25 cellular contexts compared by ENCODE assay signal in the genomic region with DNA sequence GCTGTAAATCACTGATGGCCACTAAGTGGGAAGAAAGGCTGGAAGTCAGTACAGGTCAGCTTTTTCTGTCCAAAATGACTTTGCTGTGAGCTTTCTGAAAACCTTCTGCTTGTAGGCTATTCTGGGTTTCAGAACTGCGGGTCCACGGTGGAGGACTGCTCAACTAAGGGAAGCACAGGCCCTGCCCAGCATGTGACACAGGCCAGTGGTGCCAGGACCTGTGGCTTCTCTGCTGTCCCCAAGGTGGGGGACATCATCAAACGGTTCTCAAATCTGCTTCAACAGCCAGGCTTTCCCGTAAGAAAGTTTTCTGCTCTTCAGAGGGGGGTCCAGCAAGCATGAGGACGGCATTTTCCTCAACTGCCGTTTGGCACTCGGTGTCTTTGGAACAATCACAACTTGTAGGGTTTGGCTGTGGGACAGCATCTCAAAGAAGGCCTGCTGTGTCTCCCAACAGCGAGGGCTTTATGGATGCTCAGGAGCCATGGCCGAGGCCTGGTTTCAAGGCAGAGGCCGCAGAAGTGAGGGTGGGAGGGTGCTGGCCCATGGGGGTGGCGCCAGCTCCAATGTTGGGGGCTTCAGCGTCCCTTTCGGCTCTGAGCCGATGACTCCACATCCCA. TPM values are rescaled to one million over a fixed set of nuclear protein-coding genes. Genes with fewer than 3 reads are reported as not detected.
DNase-seq lines count a peak whose midpoint lies in the region; ATAC-seq and TF ChIP-seq lines count a peak whose summit lies in the region.
"Had no signal": no experiment of that assay in that cellular context is flagged by ENCODE, and none has a peak within 500 bp of the region (broad histone marks: within the 10 kb centered on the region; RNA-seq: fewer than 3 reads in every experiment).

No MANE protein-coding gene starts in this region.

- H2BK5ac ChIP-seq in trophoblast cell (ENCODE audit: low read depth, low read length, poor library complexity): no peak overlapping the region

- DNase-seq in right cardiac atrium (peak in 2 of 3 donors; percentile 43 to 51), heart right ventricle (no peak), hippocampal formation (lab: John Stamatoyannopoulos, UW) (peak; percentile 51 to 60), trophoblast cell (no peak), iPS-NIHi7 (ENCODE audit: extremely low spot score) (no peak), foreskin keratinocyte (no peak), NCI-H226 (no peak), GM13976 (ENCODE audit: low spot score) (no peak)
- DNase-seq: activated CD4-positive, alpha-beta T cell treated with anti-CD3 and anti-CD28 coated beads for 1 hour; activated CD8-positive, alpha-beta memory T cell treated with anti-CD3 and anti-CD28 coated beads for 24 hours; activated naive CD4-positive, alpha-beta T cell treated with anti-CD3 and anti-CD28 coated beads, Interleukin-2, amount 10 ng/mL, durations not matched to agents 7 days and 5 days; activated T-cell treated with anti-CD3 and anti-CD28 coated beads, Interleukin-2, amount 50 U/mL, for 48 hours; BE2C; left ventricle myocardium superior; mucosa of descending colon; NCI-H1105 treated with DMSO at 0.1 percent for 48 hours; NCI-H510A treated with DMSO at 0.1 percent for 48 hours; NK-92 treated with Interleukin-12 subunit alpha and Interleukin-12 subunit beta, amount 100 ng/mL, for 24 hours; SIG-M5; stimulated activated CD4-positive, alpha-beta T cell treated with anti-CD3 and anti-CD28 coated beads, Interleukin-4, amount 100 ng/mL, for 24 hours; stimulated activated naive CD4-positive, alpha-beta T cell treated with Interleukin-2 at 50 U/mL for 16 hours; T-helper 1 cell had no signal

- H4K8ac ChIP-seq in trophoblast cell (ENCODE audit: low read depth, low read length): no peak overlapping the region

- no peak overlapping the region for H3K9ac ChIP-seq in trophoblast cell (ENCODE audit: low read length)
- H3K9ac ChIP-seq: neural progenitor cell had no signal

- WGBS in right cardiac atrium: 63% methylated on average over 14 of the region's 14 CpGs
- 66% methylated on average over 14 of the region's 14 CpGs for WGBS in heart right ventricle, 2 donors
- WGBS in trophoblast cell (ENCODE audit: extremely low coverage, insufficient coverage, insufficient read length): 100% methylated on average over 2 of the region's 14 CpGs

- H3K79me2 ChIP-seq in trophoblast cell (ENCODE audit: control insufficient read depth, insufficient read depth, low read length, poor library complexity): peaks cover 63% of the 10 kb centered on the region

- no peak overlapping the region for H4K12ac ChIP-seq in trophoblast cell (ENCODE audit: low read depth, low read length)

- peaks cover 7% of the 10 kb centered on the region for H3K79me1 ChIP-seq in trophoblast cell (ENCODE audit: low read length)

- H3K36me3 ChIP-seq in heart right ventricle: peaks cover 0 to 25% (median 0%) of the 10 kb centered on the region in 9 donors
- H3K36me3 ChIP-seq in trophoblast cell (ENCODE audit: control insufficient read depth in 1 of 2, insufficient read depth in 2 of 2, low read length in 2 of 2): peaks cover 20 to 33% of the 10 kb centered on the region in 2 experiments
- H3K36me3 ChIP-seq: neural progenitor cell had no signal

- in situ Hi-C loops in GM13976 (cut with MboI; ENCODE audit: low sequenced_read_pairs, unreplicated experiment): no loop called here

- no peaks in the 10 kb centered on the region for H3K9me3 ChIP-seq in right cardiac atrium (ENCODE audit: control insufficient read depth, low read length)
- H3K9me3 ChIP-seq in heart right ventricle: no peaks in the 10 kb centered on the region
- H3K9me3 ChIP-seq in trophoblast cell (ENCODE audit: insufficient read depth, low read depth, low read length): no peaks in the 10 kb centered on the region
- H3K9me3 ChIP-seq: BE2C, mucosa of descending colon, tibial nerve had no signal

- H3K23ac ChIP-seq in trophoblast cell (ENCODE audit: low read length): no peak overlapping the region

- no peak for TF ChIP-seq CTCF in heart right ventricle (IDR thresholded peaks at IDR 0.05)
- no peak for TF ChIP-seq CTCF in foreskin keratinocyte (conservative IDR thresholded peaks at IDR 0.05)
- TF ChIP-seq CTCF in GM13976 (IDR thresholded peaks at IDR 0.05; ENCODE audit: borderline replicate concordance, control extremely low read depth, extremely low read depth, insufficient read depth, missing control alignments): no peak

- peaks cover 9% of the 10 kb centered on the region for H3K4me1 ChIP-seq in right cardiac atrium (ENCODE audit: control insufficient read depth, insufficient read depth, low read length)
- peaks cover 28 to 91% (median 70%) of the 10 kb centered on the region in 9 donors for H3K4me1 ChIP-seq in heart right ventricle
- peaks cover 12 to 16% of the 10 kb centered on the region in 2 experiments for H3K4me1 ChIP-seq in trophoblast cell (ENCODE audit: control insufficient read depth in 1 of 2, insufficient read depth in 2 of 2, low read length in 2 of 2)
- H3K4me1 ChIP-seq in foreskin keratinocyte: peaks cover 5% of the 10 kb centered on the region
- H3K4me1 ChIP-seq: neural progenitor cell had no signal

- no peak overlapping the region for H2BK120ac ChIP-seq in trophoblast cell (ENCODE audit: insufficient read depth, low read length, poor library complexity)

- H3K4me3 ChIP-seq in right cardiac atrium (ENCODE audit: low read length) (no peak overlapping the region), heart right ventricle (no peak overlapping the region), trophoblast cell (ENCODE audit: low read depth, low read length) (no peak overlapping the region)
- H3K4me3 ChIP-seq: GM23338, mucosa of descending colon, neural progenitor cell, tibial nerve had no signal

- no peak overlapping the region for H2AK5ac ChIP-seq in trophoblast cell (ENCODE audit: low read length)

- H3K27ac ChIP-seq in right cardiac atrium (ENCODE audit: low read length) (peak overlapping the region; percentile 9), heart right ventricle (peak overlapping the region in 5 of 10 donors; percentile 23 to 60 (median 28)), trophoblast cell (ENCODE audit: low read depth, low read length) (no peak overlapping the region), foreskin keratinocyte (no peak overlapping the region)
- H3K27ac ChIP-seq: neural progenitor cell had no signal

- H3K27me3 ChIP-seq in right cardiac atrium (ENCODE audit: control insufficient read depth, insufficient read depth): no peaks in the 10 kb centered on the region
- H3K27me3 ChIP-seq in heart right ventricle: no peaks in the 10 kb centered on the region
- H3K27me3 ChIP-seq in trophoblast cell (ENCODE audit: insufficient read depth, low read length): no peaks in the 10 kb centered on the region
- H3K27me3 ChIP-seq in foreskin keratinocyte: no peaks in the 10 kb centered on the region
- H3K27me3 ChIP-seq: BE2C, neural progenitor cell, tibial nerve had no signal

- H4K91ac ChIP-seq in trophoblast cell (ENCODE audit: low read depth, low read length): no peak overlapping the region

- H2AFZ ChIP-seq in trophoblast cell (ENCODE audit: insufficient read depth, low read length, poor library complexity): no peak overlapping the region
- H2AFZ ChIP-seq: GM23338, neural progenitor cell had no signal

- intact Hi-C loops in right cardiac atrium (cut with DNase I) (no loop called here), heart right ventricle (cut with DNase I) (no loop called here)

- no peak for ATAC-seq in right cardiac atrium
- ATAC-seq in heart right ventricle: no peak
- ATAC-seq in foreskin keratinocyte: no peak
- ATAC-seq: GM23338, left ventricle myocardium superior, mucosa of descending colon had no signal

- H2BK12ac ChIP-seq in trophoblast cell (ENCODE audit: low read length): no peak overlapping the region

- H3K18ac ChIP-seq in trophoblast cell (ENCODE audit: low read length): no peak overlapping the region

- H3K14ac ChIP-seq in trophoblast cell (ENCODE audit: low read length): no peak overlapping the region

- peak overlapping the region; percentile 90 for H3K4ac ChIP-seq in trophoblast cell (ENCODE audit: low read depth, low read length)

- H3K4me2 ChIP-seq in trophoblast cell (ENCODE audit: low read length): no peak overlapping the region
- H3K4me2 ChIP-seq: GM23338, neural progenitor cell had no signal

RNA-seq across cellular contexts. Expression of a gene that starts 3.8 kb away (rescaled TPM):
- 10 to 100 TPM; 53.6 to 84.2 (median 64.6) TPM for total RNA-seq in right cardiac atrium
- polyA plus RNA-seq in right cardiac atrium: 86.5 TPM
- total RNA-seq in heart right ventricle: 10 to 100 TPM; 52.6 to 84.9 (median 64.6) TPM
- polyA plus RNA-seq in heart right ventricle: 100 to 1,000 TPM in 1 of 2 donors, 10 to 100 TPM in 1; 90.2 to 102 TPM
- polyA plus RNA-seq in trophoblast cell (2013): 104 and 107 TPM in 2 replicates
- total RNA-seq in foreskin keratinocyte: 67.5 and 73.8 TPM in 2 replicates
- 83.5 and 83.7 TPM in 2 replicates for polyA plus RNA-seq in foreskin keratinocyte

RNA-seq across cellular contexts. Expression of a gene that starts 6.1 kb away (rescaled TPM):
- total RNA-seq in right cardiac atrium (10 to 100 TPM; 41.4 to 69.4 (median 54.1) TPM), heart right ventricle (10 to 100 TPM; 37.5 to 72.5 (median 41.2) TPM), foreskin keratinocyte (113 and 136 TPM in 2 replicates)
- polyA plus RNA-seq in right cardiac atrium (64.0 TPM), heart right ventricle (10 to 100 TPM; 84.1 to 85.3 TPM), foreskin keratinocyte (109 and 115 TPM in 2 replicates)
- polyA plus RNA-seq in trophoblast cell (2013): 71.6 and 74.6 TPM in 2 replicates

RNA-seq across cellular contexts. Expression of a gene that starts 39.4 kb away (rescaled TPM):
- total RNA-seq in right cardiac atrium (10 to 100 TPM; 19.9 to 25.5 (median 23.4) TPM), heart right ventricle (10 to 100 TPM; 16.5 to 27.7 (median 21.6) TPM), foreskin keratinocyte (29.6 and 30.8 TPM in 2 replicates)
- polyA plus RNA-seq in right cardiac atrium (29.3 TPM), heart right ventricle (10 to 100 TPM; 26.1 to 66.8 TPM), foreskin keratinocyte (42.4 and 43.3 TPM in 2 replicates)
- 22.5 and 23.8 TPM in 2 replicates for polyA plus RNA-seq in trophoblast cell (2013)

RNA-seq across cellular contexts. Expression of a gene that starts 40.4 kb away (rescaled TPM):
- total RNA-seq in right cardiac atrium (1 to 10 TPM; 4.7 to 6.7 (median 6.3) TPM), heart right ventricle (1 to 10 TPM; 3.1 to 5.6 (median 4.7) TPM), foreskin keratinocyte (2.3 and 2.7 TPM in 2 replicates)
- polyA plus RNA-seq in right cardiac atrium (4.7 TPM), heart right ventricle (1 to 10 TPM in 1 of 2 donors, under 1 TPM in 1; 0.94 to 6.7 TPM), foreskin keratinocyte (1.2 and 1.4 TPM in 2 replicates)
- 4.9 and 5.0 TPM in 2 replicates for polyA plus RNA-seq in trophoblast cell (2013)

RNA-seq across cellular contexts. Expression of a gene that starts 58.1 kb away (rescaled TPM):
- total RNA-seq in right cardiac atrium (100 to 1,000 TPM; 160 to 176 (median 172) TPM), heart right ventricle (100 to 1,000 TPM; 104 to 381 (median 184) TPM), foreskin keratinocyte (0.11 and 0.24 TPM in 2 replicates)
- polyA plus RNA-seq in right cardiac atrium (155 TPM), heart right ventricle (100 to 1,000 TPM in 1 of 2 donors, 10 to 100 TPM in 1; 63.7 to 107 TPM), foreskin keratinocyte (0.03 and 0.13 TPM in 2 replicates)
- 0.25 and 0.42 TPM in 2 replicates for polyA plus RNA-seq in trophoblast cell (2013)

Comparison
In these comparisons a context has a peak if more than half of its experiments do, and no peak if none do; other contexts are left out.
1. DNase-seq: peak in right cardiac atrium (2 of 3) and hippocampal formation (2 of 2); none in heart right ventricle (0 of 2), trophoblast cell (0 of 2), iPS-NIHi7 (single experiment), foreskin keratinocyte (0 of 2), NCI-H226 (single experiment) and GM13976 (single experiment).